Comparison of ENCODE assay signal across 8 cellular contexts in genomic region chr12:93742086-93742934, GRCh38.
A peak's percentile ranks its signal among the peaks of the same experiment; 100 is the strongest.
DNase-seq lines count a peak whose midpoint lies in the region; ATAC-seq and TF ChIP-seq lines count a peak whose summit lies in the region.

No MANE protein-coding gene starts in this region.

- H3K9me3 ChIP-seq in BLaER1 treated with 17β-estradiol and CSF1 and Interleukin-3, amounts not matched to agents 10 nM and 100 nM (replicated peaks in 1 of 11) = no peaks in the 10 kb centered on the region
- H3K9me3 ChIP-seq in esophagus muscularis mucosa (no peaks in the 10 kb centered on the region), mucosa of rectum (ENCODE audit: control insufficient read depth in 2 of 2, low read length in 2 of 2) (no peaks in the 10 kb centered on the region)

- TF ChIP-seq CTCF in esophagus muscularis mucosa (IDR thresholded peaks at IDR 0.05) = peak in 2 of 3 experiments; percentile 46 to 64

- peak; percentile 92 for TF ChIP-seq EP300 in esophagus muscularis mucosa (IDR thresholded peaks at IDR 0.05)

- ATAC-seq in GM19328 (IDR thresholded peaks at IDR 0.05; ENCODE audit: unreplicated experiment) (peak; percentile 87), HG03460 (IDR thresholded peaks at IDR 0.05; ENCODE audit: unreplicated experiment) (peak; percentile 92)
- peak; percentile 94 to 97 for ATAC-seq in activated T-cell treated with anti-CD3 and anti-CD28 coated beads, Interleukin-2, amount 50 U/mL, for 4 hours

- intact Hi-C loops in esophagus muscularis mucosa (cut with DNase I) = loop anchor here (2.0 kb wide), 1 partner anchor 172 kb away; no protein-coding TSS in a partner anchor

- H3K4me1 ChIP-seq in BLaER1 treated with 17β-estradiol and CSF1 and Interleukin-3, amounts not matched to agents 10 nM and 100 nM = peaks cover 5 to 17% (median 12%) of the 10 kb centered on the region in 10 experiments; a peak in 18 of 20 replicates
- peaks cover 31 to 63% (median 59%) of the 10 kb centered on the region in 4 donors for H3K4me1 ChIP-seq in esophagus muscularis mucosa
- peaks cover 6 to 17% of the 10 kb centered on the region in 2 donors for H3K4me1 ChIP-seq in mucosa of rectum (ENCODE audit: control insufficient read depth in 2 of 2, insufficient read depth in 2 of 2, low read length in 2 of 2)

- H3K9me3 Mint-ChIP-seq in activated T-cell treated with anti-CD3 and anti-CD28 coated beads, Interleukin-2, amount 50 U/mL, for 4 hours = no peaks in the 10 kb centered on the region

- H3K36me3 Mint-ChIP-seq in activated T-cell treated with anti-CD3 and anti-CD28 coated beads, Interleukin-2, amount 50 U/mL, for 4 hours (ENCODE audit: insufficient read depth) = no peaks in the 10 kb centered on the region

- peaks cover 72 to 80% (median 77%) of the 10 kb centered on the region in 11 experiments for H3K27me3 ChIP-seq in BLaER1 treated with 17β-estradiol and CSF1 and Interleukin-3, amounts not matched to agents 10 nM and 100 nM
- H3K27me3 ChIP-seq in esophagus muscularis mucosa (no peaks in the 10 kb centered on the region), mucosa of rectum (ENCODE audit: control insufficient read depth in 2 of 2, insufficient read depth in 2 of 2, low read length in 2 of 2) (no peaks in the 10 kb centered on the region)

- no peak overlapping the region for H3K27ac ChIP-seq in BLaER1 treated with 17β-estradiol and CSF1 and Interleukin-3, amounts not matched to agents 10 nM and 100 nM
- H3K27ac ChIP-seq in esophagus muscularis mucosa (replicated peaks in 1 of 4) = peak overlapping the region; percentile 82 to 89 (median 88)
- H3K27ac ChIP-seq in mucosa of rectum (ENCODE audit: low read depth in 2 of 2, low read length in 2 of 2) = peak overlapping the region; percentile 73 to 79

- no peak for TF ChIP-seq POLR2A in esophagus muscularis mucosa (IDR thresholded peaks at IDR 0.05; ENCODE audit: low read depth)

- peak overlapping the region in 6 of 11 experiments; percentile 9 to 59 (median 39); a peak in 9 of 22 replicates for H3K9ac ChIP-seq in BLaER1 treated with 17β-estradiol and CSF1 and Interleukin-3, amounts not matched to agents 10 nM and 100 nM
- peak overlapping the region; percentile 66 to 77 for H3K9ac ChIP-seq in mucosa of rectum (ENCODE audit: low read depth in 1 of 2, low read length in 2 of 2)

- peak overlapping the region; percentile 90 for H3K4me3 Mint-ChIP-seq in activated T-cell treated with anti-CD3 and anti-CD28 coated beads, Interleukin-2, amount 50 U/mL, for 4 hours

- peaks cover 0 to 71% (median 29%) of the 10 kb centered on the region in 11 experiments; a peak in 20 of 22 replicates for H4K20me1 ChIP-seq in BLaER1 treated with 17β-estradiol and CSF1 and Interleukin-3, amounts not matched to agents 10 nM and 100 nM

- no peaks in the 10 kb centered on the region for H3K27me3 Mint-ChIP-seq in activated T-cell treated with anti-CD3 and anti-CD28 coated beads, Interleukin-2, amount 50 U/mL, for 4 hours (ENCODE audit: low read depth)

- peak; percentile 43 for DNase-seq in NOMO-1 treated with DMSO at 0.1 percent for 48 hours (lab: John Stamatoyannopoulos, UW; ENCODE audit: unreplicated experiment)
- DNase-seq in activated T-cell treated with anti-CD3 and anti-CD28 coated beads, Interleukin-2, amount 50 U/mL, for 4 hours = peak; percentile 40
- no peak for DNase-seq in esophagus muscularis mucosa (ENCODE audit: extremely low spot score)
- DNase-seq in stimulated activated CD8-positive, alpha-beta memory T cell treated with anti-CD3 and anti-CD28 coated beads, Interleukin-7, amount 100 ng/mL, for 24 hours (ENCODE audit: low read depth) = peak; percentile 25

- peak overlapping the region; percentile 40 to 70 (median 55) for H3K4me3 ChIP-seq in BLaER1 treated with 17β-estradiol and CSF1 and Interleukin-3, amounts not matched to agents 10 nM and 100 nM
- H3K4me3 ChIP-seq in esophagus muscularis mucosa (peak overlapping the region; percentile 57 to 67 (median 66)), mucosa of rectum (ENCODE audit: low read length in 2 of 2) (peak overlapping the region; percentile 64 to 90)

- H3K4me2 ChIP-seq in BLaER1 treated with 17β-estradiol and CSF1 and Interleukin-3, amounts not matched to agents 10 nM and 100 nM = peak overlapping the region; percentile 72 to 99 (median 85)

- under 1% methylated on average over 28 of the region's 45 CpGs for WGBS in esophagus muscularis mucosa

- no peaks in the 10 kb centered on the region for H3K36me3 ChIP-seq in BLaER1 treated with 17β-estradiol and CSF1 and Interleukin-3, amounts not matched to agents 10 nM and 100 nM
- H3K36me3 ChIP-seq in esophagus muscularis mucosa (no peaks in the 10 kb centered on the region), mucosa of rectum (ENCODE audit: control insufficient read depth in 2 of 2, insufficient read depth in 2 of 2, low read length in 2 of 2) (no peaks in the 10 kb centered on the region)

- H3K4me1 Mint-ChIP-seq in activated T-cell treated with anti-CD3 and anti-CD28 coated beads, Interleukin-2, amount 50 U/mL, for 4 hours (ENCODE audit: low read depth) = peaks cover 36% of the 10 kb centered on the region

Comparison
In these comparisons a context has a peak if more than half of its experiments do, and no peak if none do; other contexts are left out.
1. H3K27ac ChIP-seq: peak in esophagus muscularis mucosa (4 of 4) and mucosa of rectum (2 of 2); none in BLaER1 treated with 17β-estradiol and CSF1 and Interleukin-3, amounts not matched to agents 10 nM and 100 nM (0 of 11).
2. Peak in every context shown above with its lines, with median percentiles within 50 percentile points of each other: H3K4me3 ChIP-seq and ATAC-seq.